ENCODE assay signal across 19 cellular contexts in genomic region chr16:62135903-62136302, GRCh38.
DNase-seq lines count a peak whose midpoint lies in the region; ATAC-seq and TF ChIP-seq lines count a peak whose summit lies in the region.
"Had no signal": no experiment of that assay in that cellular context is flagged by ENCODE, and none has a peak within 500 bp of the region (broad histone marks: within the 10 kb centered on the region; RNA-seq: fewer than 3 reads in every experiment).

No MANE protein-coding gene starts in this region.

- no peak for ATAC-seq in GM19395 (IDR thresholded peaks at IDR 0.05; ENCODE audit: unreplicated experiment)
- ATAC-seq: HepG2 had no signal

- TF ChIP-seq EP300 in SK-N-SH (IDR thresholded peaks at IDR 0.05; ENCODE audit: borderline replicate concordance in 1 of 2, low read depth in 1 of 2, low read length in 1 of 2): no peak

- no peaks in the 10 kb centered on the region for H3F3A ChIP-seq in SK-N-SH (replicated peaks; ENCODE audit: insufficient read depth)

- H3K27ac ChIP-seq in SK-N-SH (ENCODE audit: low read depth in 2 of 2, low read length in 1 of 2): no peak overlapping the region
- H3K27ac ChIP-seq: GM23248 had no signal

- TF ChIP-seq RAD21 in SK-N-SH (IDR thresholded peaks at IDR 0.05; ENCODE audit: low read length): no peak

- H3K79me2 ChIP-seq in SK-N-SH (ENCODE audit: insufficient read depth): no peaks in the 10 kb centered on the region

- DNase-seq in 8988T (peak; percentile 21), EL (peak; percentile 2), SW480 (ENCODE audit: low spot score) (peak; percentile 16), iris pigment epithelial cell (ENCODE audit: low read depth) (peak; percentile 1), T-helper 9 cell (no peak), AG20443 (ENCODE audit: low spot score) (no peak), SK-N-SH (no peak)
- DNase-seq: Calu3; CD4-positive, CD25-positive, alpha-beta regulatory T cell; DMS53; GM23248; HCEC 1CT; KG1; NCI-H1092 treated with DMSO at 0.1 percent for 48 hours; NCI-H2081 treated with DMSO at 0.1 percent for 48 hours; NCI-H2227 treated with DMSO at 0.1 percent for 48 hours; NCI-H524 had no signal

- no peaks in the 10 kb centered on the region for H3K36me3 ChIP-seq in SK-N-SH (replicated peaks in 1 of 2; ENCODE audit: control insufficient read depth in 1 of 2, insufficient read depth in 2 of 2, low read length in 1 of 2)

- no peaks in the 10 kb centered on the region for H3K9me2 ChIP-seq in SK-N-SH

- H3K4me3 ChIP-seq in SK-N-SH (ENCODE audit: low read depth in 2 of 2, low read length in 1 of 2): no peak overlapping the region
- H3K4me3 ChIP-seq: GM23248 had no signal

- no peak overlapping the region for H2AFZ ChIP-seq in SK-N-SH (ENCODE audit: low read depth)
- H2AFZ ChIP-seq: GM23248 had no signal

- CTCF ChIA-PET in SK-N-SH (lab: Yijun Ruan, JAX): interaction anchor here (1.2 kb wide), 1 partner anchor 11 kb away, joined by 3 read pairs; no protein-coding TSS in a partner anchor

- 21% methylated on average over 2 of the region's 2 CpGs for WGBS in SK-N-SH (ENCODE audit: low lambda C conversion rate)

- H3K27me3 ChIP-seq in SK-N-SH (ENCODE audit: insufficient read depth): no peaks in the 10 kb centered on the region

- no peak for TF ChIP-seq CTCF in SK-N-SH (IDR thresholded peaks at IDR 0.05)

- no peaks in the 10 kb centered on the region for H4K20me1 ChIP-seq in SK-N-SH (ENCODE audit: insufficient read depth)

- H3K4me1 ChIP-seq in SK-N-SH (ENCODE audit: control insufficient read depth in 1 of 2, insufficient read depth in 2 of 2, low read depth in 1 of 2, low read length in 1 of 2): no peaks in the 10 kb centered on the region

- H3K4me2 ChIP-seq in SK-N-SH: no peak overlapping the region

- no peaks in the 10 kb centered on the region for H3K9me3 ChIP-seq in SK-N-SH

- POLR2A ChIA-PET in SK-N-SH (lab: Yijun Ruan, JAX): no interaction called here

- no peak overlapping the region for H3K9ac ChIP-seq in SK-N-SH
- H3K9ac ChIP-seq: GM23248 had no signal

TF ChIP-seq in SK-N-SH, 30 proteins besides CTCF, POLR2A, EP300 and RAD21:
- no peak for TF ChIP-seq CHD2 (IDR thresholded peaks at IDR 0.05; ENCODE audit: low read length, partially characterized antibody)
- TF ChIP-seq ZBTB33 (IDR thresholded peaks at IDR 0.05; ENCODE audit: borderline replicate concordance, low read depth): no peak
- TF ChIP-seq PBX3 (IDR thresholded peaks at IDR 0.05): no peak
- no peak for TF ChIP-seq GABPA (IDR thresholded peaks at IDR 0.05; ENCODE audit: low read depth)
- no peak for TF ChIP-seq YY1 (IDR thresholded peaks at IDR 0.05; ENCODE audit: low read depth)
- no peak for TF ChIP-seq RCOR1 (IDR thresholded peaks at IDR 0.05; ENCODE audit: low read length)
- TF ChIP-seq USF1 (IDR thresholded peaks at IDR 0.05; ENCODE audit: borderline replicate concordance, low read depth): no peak
- no peak for TF ChIP-seq SIN3A (IDR thresholded peaks at IDR 0.05; ENCODE audit: borderline replicate concordance, low read depth, low read length)

Comparison
In these comparisons a context has a peak if more than half of its experiments do, and no peak if none do; other contexts are left out.
1. DNase-seq: peak in 8988T (single experiment), EL (single experiment), SW480 (single experiment) and iris pigment epithelial cell (single experiment); none in T-helper 9 cell (single experiment), AG20443 (single experiment) and SK-N-SH (single experiment).